ENCODE assay signal across 15 cellular contexts in genomic region chr9:335373-335772, GRCh38.
"Had no signal": no experiment of that assay in that cellular context is flagged by ENCODE, and none has a peak within 500 bp of the region (broad histone marks: within the 10 kb centered on the region; RNA-seq: fewer than 3 reads in every experiment).

No MANE protein-coding gene starts in this region.

- H3K9me3 ChIP-seq: breast epithelium, uterus had no signal

- H3K4me3 ChIP-seq: breast epithelium, neural progenitor cell, uterus had no signal

- H3K9me3 Mint-ChIP-seq: activated T-cell treated with anti-CD3 and anti-CD28 coated beads, Interleukin-2, amount 50 U/mL, for 4 hours; endodermal cell; neural progenitor cell had no signal

- H3K4me1 ChIP-seq: breast epithelium, parathyroid adenoma, uterus had no signal

- H3K9ac ChIP-seq: neural progenitor cell, parathyroid adenoma had no signal

- H3K27ac Mint-ChIP-seq: endodermal cell, neural progenitor cell had no signal

- H3K27me3 ChIP-seq: breast epithelium, neural progenitor cell, uterus had no signal

- ATAC-seq: activated T-cell treated with anti-CD3 and anti-CD28 coated beads, Interleukin-2, amount 50 U/mL, for 4 hours; left ventricle myocardium superior had no signal

- H3K36me3 Mint-ChIP-seq: neural progenitor cell had no signal

- H3K4me2 ChIP-seq: neural progenitor cell had no signal

- DNase-seq: activated CD4-positive, CD25-positive, alpha-beta regulatory T cell; activated CD8-positive, alpha-beta memory T cell treated with anti-CD3 and anti-CD28 coated beads for 24 hours; activated T-cell treated with anti-CD3 and anti-CD28 coated beads, Interleukin-2, amount 50 U/mL, for 4 hours; anterior cingulate cortex; dermis blood vessel endothelial cell; endodermal cell; hippocampal formation; left ventricle myocardium superior; mesendoderm; retina; stimulated activated CD4-positive, alpha-beta T cell treated with anti-CD3 and anti-CD28 coated beads, Interleukin-4, amount 100 ng/mL, for 1 hour; uterus had no signal

- H3K4me3 Mint-ChIP-seq: activated T-cell treated with anti-CD3 and anti-CD28 coated beads, Interleukin-2, amount 50 U/mL, for 4 hours; endodermal cell; neural progenitor cell had no signal

- H3K27ac ChIP-seq: breast epithelium, neural progenitor cell, parathyroid adenoma, uterus had no signal

- H3K36me3 ChIP-seq: neural progenitor cell, uterus had no signal
